ENCODE assay signal across 8 cellular contexts in the genomic region with DNA sequence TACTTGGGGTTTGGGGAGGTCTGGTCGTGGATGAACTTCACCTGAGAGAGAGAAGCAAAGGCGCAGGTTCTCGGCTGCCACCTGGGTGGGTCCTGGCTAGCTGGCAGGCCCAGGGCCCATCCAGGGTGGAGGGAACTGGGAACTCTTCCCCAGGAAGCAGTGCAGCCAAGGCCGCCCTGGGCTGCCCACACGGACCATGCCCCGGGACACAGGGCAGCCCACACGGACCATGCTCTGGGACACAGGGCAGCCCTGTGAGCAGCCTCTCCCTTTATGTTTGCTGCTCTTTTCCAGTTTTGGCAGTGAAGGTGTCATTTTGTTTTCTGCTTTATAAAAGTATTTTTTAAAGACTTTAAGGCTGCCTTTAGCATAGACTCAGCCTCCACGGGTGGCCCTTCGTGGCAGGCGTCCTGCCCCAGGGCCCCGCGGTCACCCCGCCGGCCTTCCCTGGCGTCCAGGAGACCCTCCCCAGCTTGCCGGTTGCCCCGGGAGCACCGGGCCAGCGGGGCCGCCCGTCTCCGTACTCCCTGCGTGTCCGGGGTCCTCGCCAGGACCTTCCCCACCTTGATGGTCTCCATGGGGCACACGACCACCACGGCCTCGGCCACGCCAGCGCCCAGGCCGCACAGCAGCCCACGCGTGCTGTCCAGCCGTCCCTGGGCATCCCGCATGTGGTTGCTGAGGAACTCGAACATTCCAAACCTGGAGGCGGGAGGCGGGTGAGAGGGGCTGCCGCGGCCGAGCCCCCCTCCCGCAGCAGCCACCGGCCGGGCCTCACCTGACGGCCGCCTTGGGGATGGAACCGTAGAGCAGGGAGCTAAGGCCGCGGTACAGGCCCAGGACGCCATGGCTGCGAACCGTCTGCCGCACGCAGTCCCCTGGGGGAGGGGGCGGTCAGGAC. TPM values are rescaled to one million over a fixed set of nuclear protein-coding genes. Genes with fewer than 3 reads are reported as not detected.
DNase-seq lines count a peak whose midpoint lies in the region; ATAC-seq, FAIRE-seq and TF ChIP-seq lines count a peak whose summit lies in the region.

No MANE protein-coding gene starts in this region.

- H3K23me2 ChIP-seq in H1 (ENCODE audit: low read depth, low read length), result peaks cover 9% of the 10 kb centered on the region

- H4K91ac ChIP-seq in H1 (replicated peaks; ENCODE audit: insufficient read length, low read length), result peak overlapping the region; percentile 83

- TF ChIP-seq POLR2A in NB4 (IDR thresholded peaks at IDR 0.05; ENCODE audit: extremely low read depth, insufficient read length) (no peak), H1 (IDR thresholded peaks at IDR 0.05; ENCODE audit: control extremely low read depth in 1 of 2, low read depth in 2 of 2, low read length in 2 of 2) (no peak; a peak in 1 of 3 replicates)

- no peak overlapping the region for H2BK12ac ChIP-seq in H1 (ENCODE audit: low read depth, low read length)

- H2BK15ac ChIP-seq in H1 (ENCODE audit: low read length), result no peak overlapping the region

- H3K56ac ChIP-seq in H1 (replicated peaks; ENCODE audit: insufficient read length, low read depth, low read length), result no peak overlapping the region

- no peaks in the 10 kb centered on the region for H3K27me3 Mint-ChIP-seq in CD4-positive, alpha-beta memory T cell

- H3K4me1 ChIP-seq in CD4-positive, alpha-beta memory T cell (ENCODE audit: insufficient read depth, low read length), result peaks cover 35% of the 10 kb centered on the region
- H3K4me1 ChIP-seq in H1 (replicated peaks in 1 of 4; ENCODE audit: control insufficient read depth in 3 of 4, insufficient read depth in 4 of 4, low read length in 3 of 4), result peaks cover 0 to 43% (median 28%) of the 10 kb centered on the region in 4 experiments; a peak in 6 of 7 replicates
- H3K4me1 ChIP-seq in neuron (ENCODE audit: insufficient read depth, low read length), result peaks cover 37% of the 10 kb centered on the region

- peak overlapping the region; percentile 10 to 66 (median 57); a peak in 5 of 7 replicates for H3K9ac ChIP-seq in H1 (replicated peaks in 1 of 4; ENCODE audit: extremely low read depth in 1 of 4, low read depth in 3 of 4, low read length in 3 of 4)

- peak overlapping the region; percentile 77 for H4K8ac ChIP-seq in H1 (ENCODE audit: extremely low read depth, insufficient read depth, low read length)

- WGBS in H1 (ENCODE audit: extremely low coverage in 1 of 2, insufficient coverage in 1 of 2, insufficient read length in 1 of 2, insufficient replicate concordance in 2 of 2, low coverage in 1 of 2, low lambda C conversion rate in 2 of 2, missing lambda C conversion rate in 1 of 2), 2 experiments, result 53% methylated on average over 38 of the region's 55 CpGs; no CpG with 5 or more reads in 1 of the 2 experiments

- no peaks in the 10 kb centered on the region for H3K9me3 ChIP-seq in CD4-positive, alpha-beta memory T cell (ENCODE audit: control insufficient read depth in 1 of 2, low read length in 2 of 2)
- H3K9me3 ChIP-seq in H1 (ENCODE audit: insufficient read depth in 2 of 2, low read depth in 1 of 2, low read length in 1 of 2) (no peaks in the 10 kb centered on the region), neuron (ENCODE audit: low read length) (no peaks in the 10 kb centered on the region)

- H3K36me3 ChIP-seq in CD4-positive, alpha-beta memory T cell (ENCODE audit: insufficient read depth, low read length), result no peaks in the 10 kb centered on the region
- H3K36me3 ChIP-seq in H1 (ENCODE audit: control insufficient read depth in 2 of 4, insufficient read depth in 4 of 4, low read length in 3 of 4) (peaks cover 0 to 9% (median 0%) of the 10 kb centered on the region in 4 experiments; a peak in 2 of 8 replicates), neuron (ENCODE audit: insufficient read depth, low read length) (peaks cover 28% of the 10 kb centered on the region)

- no peak overlapping the region for H3K23ac ChIP-seq in H1 (ENCODE audit: insufficient read length)

- peaks cover 10 to 43% (median 22%) of the 10 kb centered on the region in 4 donors for H3K4me1 Mint-ChIP-seq in CD4-positive, alpha-beta memory T cell

- H2AFZ ChIP-seq in H1 (ENCODE audit: low read length) (no peak overlapping the region), neuron (ENCODE audit: low read depth, low read length) (peak overlapping the region; percentile 89)

- H3K4me3 ChIP-seq in CD4-positive, alpha-beta memory T cell (ENCODE audit: low read length in 2 of 2), result peak overlapping the region in 1 of 2 donors; percentile 66
- peak overlapping the region; percentile 49 for H3K4me3 ChIP-seq in NB4 (ENCODE audit: low read depth, low read length)
- peak overlapping the region; percentile 52 to 93 (median 68) for H3K4me3 ChIP-seq in H1 (ENCODE audit: extremely low read depth in 1 of 4, insufficient read depth in 2 of 4, low read depth in 3 of 4, low read length in 4 of 4)
- H3K4me3 ChIP-seq in neuron (ENCODE audit: low read length), result peak overlapping the region; percentile 68

- TF ChIP-seq RAD21 in H1 (IDR thresholded peaks at IDR 0.05 in 1 of 2, conservative IDR thresholded peaks at IDR 0.05 in 1 of 2; ENCODE audit: low read depth in 2 of 2, low read length in 2 of 2), result no peak

- peaks cover 4 to 32% of the 10 kb centered on the region in 2 experiments for H4K20me1 ChIP-seq in H1 (replicated peaks in 1 of 2; ENCODE audit: control insufficient read depth in 1 of 2, insufficient read depth in 2 of 2, low read length in 2 of 2)

- no peaks in the 10 kb centered on the region for H3K9me3 Mint-ChIP-seq in CD4-positive, alpha-beta memory T cell

- peak overlapping the region; percentile 62 for H3K27ac ChIP-seq in CD4-positive, alpha-beta memory T cell (ENCODE audit: low read depth, low read length)
- 0 out of 2 replicates have a peak overlapping the region, but pooled peaks have one; percentile 74 for H3K27ac ChIP-seq in H1 (ENCODE audit: low read depth, low read length)

- no peak for TF ChIP-seq CTCF in NB4 (IDR thresholded peaks at IDR 0.05; ENCODE audit: low read depth, low read length)
- TF ChIP-seq CTCF in H1 (IDR thresholded peaks at IDR 0.05; ENCODE audit: control extremely low read depth in 1 of 3, insufficient read depth in 1 of 3, low read depth in 1 of 3, low read length in 3 of 3), result no peak

- H3K14ac ChIP-seq in H1 (ENCODE audit: insufficient read length), result no peak overlapping the region

- H3K4me2 ChIP-seq in H1 (ENCODE audit: insufficient read depth in 1 of 2, low read depth in 2 of 2, low read length in 2 of 2), result peak overlapping the region; percentile 35 to 87

- POLR2A ChIA-PET in CD4-positive, alpha-beta memory T cell (lab: Charles Lee; ENCODE audit: partially characterized antibody), result interaction anchor here (1.1 to 2.5 kb wide), 2 partner anchors 33 to 255 kb away, joined by 4 to 12 read pairs; a partner anchor contains a TSS
- POLR2A ChIA-PET in H1 (lab: Charles Lee; ENCODE audit: partially characterized antibody), result interaction anchor here (0.6 to 3.1 kb wide), 7 partner anchors 7 to 302 kb away, joined by 3 to 11 read pairs (median 5); a partner anchor contains a TSS

- peak overlapping the region; percentile 78; the same call in 1 of the 2 replicates for H3K18ac ChIP-seq in H1 (ENCODE audit: extremely low read depth, low read length)

- peak overlapping the region; percentile 81; the same call in 1 of the 2 replicates for H2BK5ac ChIP-seq in H1 (ENCODE audit: low read depth, low read length)

- no peak overlapping the region for H2BK20ac ChIP-seq in H1 (ENCODE audit: low read length)

- peaks cover 2 to 23% of the 10 kb centered on the region in 2 experiments; a peak in 3 of 4 replicates for H3K79me2 ChIP-seq in H1 (ENCODE audit: control insufficient read depth in 1 of 2, insufficient read depth in 2 of 2, low read length in 2 of 2)

- no peak for TF ChIP-seq EP300 in H1 (IDR thresholded peaks at IDR 0.05; ENCODE audit: borderline replicate concordance in 1 of 2, low read depth in 2 of 2, low read length in 2 of 2)

- peak overlapping the region; percentile 44 to 76 (median 68) for H3K4me3 Mint-ChIP-seq in CD4-positive, alpha-beta memory T cell

- ATAC-seq in GM18867 (IDR thresholded peaks at IDR 0.05; ENCODE audit: unreplicated experiment) (no peak), HG02981 (IDR thresholded peaks at IDR 0.05; ENCODE audit: unreplicated experiment) (no peak)

- H3K27me3 ChIP-seq in CD4-positive, alpha-beta memory T cell (ENCODE audit: insufficient read depth, low read length), result no peaks in the 10 kb centered on the region
- H3K27me3 ChIP-seq in H1 (replicated peaks in 1 of 4; ENCODE audit: control insufficient read depth in 3 of 4, extremely low read depth in 1 of 4, insufficient read depth in 3 of 4, low read length in 3 of 4) (no peaks in the 10 kb centered on the region), neuron (ENCODE audit: insufficient read depth, low read length) (no peaks in the 10 kb centered on the region)

- H3K36me3 Mint-ChIP-seq in CD4-positive, alpha-beta memory T cell, result peaks cover 0 to 5% of the 10 kb centered on the region in 2 donors

- CTCF ChIA-PET in CD4-positive, alpha-beta memory T cell (lab: Charles Lee; ENCODE audit: partially characterized antibody), result no interaction called here
- CTCF ChIA-PET in H1 (lab: Charles Lee; ENCODE audit: partially characterized antibody), result interaction anchor here (0.6 to 2.0 kb wide), 4 partner anchors 17 to 47 kb away, joined by 3 to 5 read pairs (median 4); no protein-coding TSS in a partner anchor

- FAIRE-seq in H1 (lab: Jason Lieb, UNC), result no peak

- H4K5ac ChIP-seq in H1 (ENCODE audit: insufficient read length, low read depth, low read length), result peak overlapping the region; percentile 6

- no peak overlapping the region for H2BK120ac ChIP-seq in H1 (replicated peaks; ENCODE audit: low read depth, low read length)

- intact Hi-C loops in CD4-positive, alpha-beta memory T cell (cut with micrococcal nuclease), result loop anchor here (2.0 kb wide), 4 partner anchors 69 to 939 kb away; a partner anchor contains a TSS

- no peak overlapping the region for H2AK5ac ChIP-seq in H1 (ENCODE audit: low read depth, low read length)

- DNase-seq in CD4-positive, alpha-beta memory T cell, result no peak
- DNase-seq in NB4 (ENCODE audit: low read depth) (no peak), H1 (ENCODE audit: low read depth in 1 of 2, low spot score in 2 of 2) (no peak), ureter (ENCODE audit: low spot score) (no peak)
- no peak for DNase-seq in effector CD8-positive, alpha-beta T cell (lab: John Stamatoyannopoulos, UW)

- peak overlapping the region in 5 of 7 donors; percentile 27 to 71 (median 56) for H3K27ac Mint-ChIP-seq in CD4-positive, alpha-beta memory T cell

- H3K4ac ChIP-seq in H1 (replicated peaks; ENCODE audit: insufficient read length, low read depth, low read length), result no peak overlapping the region

- peaks cover 14% of the 10 kb centered on the region for H3K79me1 ChIP-seq in H1 (ENCODE audit: low read depth, low read length)

RNA-seq across cellular contexts. Expression of a gene that starts 1.1 kb away (rescaled TPM):
- 10 to 100 TPM; 39.0 to 40.7 TPM for total RNA-seq in CD4-positive, alpha-beta memory T cell
- 10 to 100 TPM; 35.5 to 64.9 TPM for polyA plus RNA-seq in CD4-positive, alpha-beta memory T cell
- total RNA-seq in H1 (2021; fragmentation: NEBNext Ultra II Directional; extraction: Animal tissue kit (Norgen Biotek cat#: 25700)), result 148 and 157 TPM in 2 replicates
- 110 and 183 TPM in 2 replicates for polyA plus RNA-seq in H1 (2011; rRNA removed)
- polyA plus RNA-seq in H1 (2011; cell fraction: cytosol; rRNA removed), result 111 TPM
- 127 TPM for polyA plus RNA-seq in H1 (2011; cell fraction: nucleus; rRNA removed)
- 74.1 to 161 TPM (median 156 TPM) in 4 replicates for polyA plus RNA-seq in H1 (2012, experiment 1 of 2)
- polyA plus RNA-seq in H1 (2012, experiment 2 of 2), result 175 TPM
- 102 TPM for polyA plus RNA-seq in H1 (2013, experiment 1 of 2)
- polyA plus RNA-seq in H1 (2013, experiment 2 of 2), result 94.5 TPM
- polyA minus RNA-seq in H1 (2011; rRNA and poly(A)+ RNA removed), result 47.6 and 69.7 TPM in 2 replicates
- 67.6 TPM for polyA minus RNA-seq in H1 (2011; cell fraction: cytosol; rRNA and poly(A)+ RNA removed)
- 43.8 TPM for polyA minus RNA-seq in H1 (2011; cell fraction: nucleus; rRNA and poly(A)+ RNA removed)
- 69.9 TPM for total RNA-seq in ureter

RNA-seq across cellular contexts. Expression of a gene that starts 27.3 kb away (rescaled TPM):
- total RNA-seq in CD4-positive, alpha-beta memory T cell, result not detected
- polyA plus RNA-seq in CD4-positive, alpha-beta memory T cell, result not detected
- 0.42 and 0.48 TPM in 2 replicates for total RNA-seq in H1 (2021; fragmentation: NEBNext Ultra II Directional; extraction: Animal tissue kit (Norgen Biotek cat#: 25700))
- 0.17 and 0.19 TPM in 2 replicates for polyA plus RNA-seq in H1 (2011; rRNA removed)
- 0.08 TPM for polyA plus RNA-seq in H1 (2011; cell fraction: cytosol; rRNA removed)
- not detected for polyA plus RNA-seq in H1 (2011; cell fraction: nucleus; rRNA removed)
- polyA plus RNA-seq in H1 (2012, experiment 1 of 2), result 0.31 TPM in 2 of 4 replicates, not detected in the others
- polyA plus RNA-seq in H1 (2012, experiment 2 of 2), result not detected
- polyA plus RNA-seq in H1 (2013, experiment 1 of 2), result 0.04 TPM
- polyA plus RNA-seq in H1 (2013, experiment 2 of 2), result 0.09 TPM
- polyA minus RNA-seq in H1 (2011; rRNA and poly(A)+ RNA removed), result not detected in 2 replicates
- polyA minus RNA-seq in H1 (2011; cell fraction: cytosol; rRNA and poly(A)+ RNA removed), result not detected
- polyA minus RNA-seq in H1 (2011; cell fraction: nucleus; rRNA and poly(A)+ RNA removed), result not detected
- not detected for total RNA-seq in ureter

RNA-seq across cellular contexts. Expression of a gene that starts 33.0 kb away (rescaled TPM):
- 10 to 100 TPM; 16.9 to 17.1 TPM for total RNA-seq in CD4-positive, alpha-beta memory T cell
- 10 to 100 TPM in 1 of 2 donors, 1 to 10 TPM in 1; 5.5 to 14.2 TPM for polyA plus RNA-seq in CD4-positive, alpha-beta memory T cell
- 16.0 and 18.6 TPM in 2 replicates for total RNA-seq in H1 (2021; fragmentation: NEBNext Ultra II Directional; extraction: Animal tissue kit (Norgen Biotek cat#: 25700))
- polyA plus RNA-seq in H1 (2011; rRNA removed), result 12.2 and 16.7 TPM in 2 replicates
- polyA plus RNA-seq in H1 (2011; cell fraction: cytosol; rRNA removed), result 18.9 TPM
- 17.1 TPM for polyA plus RNA-seq in H1 (2011; cell fraction: nucleus; rRNA removed)
- 10.7 to 15.4 TPM (median 14.2 TPM) in 4 replicates for polyA plus RNA-seq in H1 (2012, experiment 1 of 2)
- 10.9 TPM for polyA plus RNA-seq in H1 (2012, experiment 2 of 2)
- polyA plus RNA-seq in H1 (2013, experiment 1 of 2), result 9.0 TPM
- 9.0 TPM for polyA plus RNA-seq in H1 (2013, experiment 2 of 2)
- polyA minus RNA-seq in H1 (2011; rRNA and poly(A)+ RNA removed), result 4.1 and 5.7 TPM in 2 replicates
- polyA minus RNA-seq in H1 (2011; cell fraction: cytosol; rRNA and poly(A)+ RNA removed), result 5.6 TPM
- polyA minus RNA-seq in H1 (2011; cell fraction: nucleus; rRNA and poly(A)+ RNA removed), result 4.3 TPM
- 14.6 TPM for total RNA-seq in ureter

RNA-seq across cellular contexts. Expression of a gene that starts 46.3 kb away (rescaled TPM):
- not detected for total RNA-seq in CD4-positive, alpha-beta memory T cell
- polyA plus RNA-seq in CD4-positive, alpha-beta memory T cell, result not detected
- total RNA-seq in H1 (2021; fragmentation: NEBNext Ultra II Directional; extraction: Animal tissue kit (Norgen Biotek cat#: 25700)), result not detected in 2 replicates
- not detected in 2 replicates for polyA plus RNA-seq in H1 (2011; rRNA removed)
- not detected for polyA plus RNA-seq in H1 (2011; cell fraction: cytosol; rRNA removed)
- polyA plus RNA-seq in H1 (2011; cell fraction: nucleus; rRNA removed), result not detected
- not detected in 4 replicates for polyA plus RNA-seq in H1 (2012, experiment 1 of 2)
- not detected for polyA plus RNA-seq in H1 (2012, experiment 2 of 2)
- not detected for polyA plus RNA-seq in H1 (2013, experiment 1 of 2)
- 0.02 TPM for polyA plus RNA-seq in H1 (2013, experiment 2 of 2)
- polyA minus RNA-seq in H1 (2011; rRNA and poly(A)+ RNA removed), result 0.13 TPM in 1 of 2 replicates, not detected in the other
- not detected for polyA minus RNA-seq in H1 (2011; cell fraction: cytosol; rRNA and poly(A)+ RNA removed)
- not detected for polyA minus RNA-seq in H1 (2011; cell fraction: nucleus; rRNA and poly(A)+ RNA removed)
- not detected for total RNA-seq in ureter

RNA-seq across cellular contexts. Expression of a gene that starts 55.2 kb away (rescaled TPM):
- total RNA-seq in CD4-positive, alpha-beta memory T cell, result 10 to 100 TPM; 61.3 to 66.7 TPM
- 10 to 100 TPM; 33.1 to 52.0 TPM for polyA plus RNA-seq in CD4-positive, alpha-beta memory T cell
- 62.2 and 65.5 TPM in 2 replicates for total RNA-seq in H1 (2021; fragmentation: NEBNext Ultra II Directional; extraction: Animal tissue kit (Norgen Biotek cat#: 25700))
- 42.3 and 74.8 TPM in 2 replicates for polyA plus RNA-seq in H1 (2011; rRNA removed)
- polyA plus RNA-seq in H1 (2011; cell fraction: cytosol; rRNA removed), result 42.6 TPM
- 58.0 TPM for polyA plus RNA-seq in H1 (2011; cell fraction: nucleus; rRNA removed)
- polyA plus RNA-seq in H1 (2012, experiment 1 of 2), result 49.8 to 57.4 TPM (median 51.5 TPM) in 4 replicates
- 59.6 TPM for polyA plus RNA-seq in H1 (2012, experiment 2 of 2)
- polyA plus RNA-seq in H1 (2013, experiment 1 of 2), result 53.6 TPM
- polyA plus RNA-seq in H1 (2013, experiment 2 of 2), result 60.2 TPM
- 47.2 and 62.3 TPM in 2 replicates for polyA minus RNA-seq in H1 (2011; rRNA and poly(A)+ RNA removed)
- 46.5 TPM for polyA minus RNA-seq in H1 (2011; cell fraction: cytosol; rRNA and poly(A)+ RNA removed)
- 33.3 TPM for polyA minus RNA-seq in H1 (2011; cell fraction: nucleus; rRNA and poly(A)+ RNA removed)
- total RNA-seq in ureter, result 68.7 TPM
